In genomic region chr12:110124184-110124995, GRCh38 we compare ENCODE assay signal across 8 cellular contexts. TPM values are rescaled to one million over a fixed set of nuclear protein-coding genes. Genes with fewer than 3 reads are reported as not detected.
DNase-seq lines count a peak whose midpoint lies in the region; ATAC-seq and TF ChIP-seq lines count a peak whose summit lies in the region.

Gene IFT81 (plus strand): TSS chr12:110124357. CDS start chr12:110127381, 3,024 bp downstream.

- intact Hi-C loops in testis (cut with DNase I; ENCODE audit: low total_unique reads), result no loop called here

- DNase-seq in GDM1 (lab: John Stamatoyannopoulos, UW), result peak; percentile 85
- DNase-seq in NCI-H1105 (lab: John Stamatoyannopoulos, UW), result peak; percentile 89
- DNase-seq in SKM-1 (lab: John Stamatoyannopoulos, UW; ENCODE audit: unreplicated experiment), result peak; percentile 36
- DNase-seq in glutamatergic neuron, result peak; percentile 96
- peak; percentile 98 for DNase-seq in osteoblast (ENCODE audit: insufficient read length, low spot score, missing footprints)
- peak; percentile 96 for DNase-seq in testis

- H3K4me3 ChIP-seq in osteoblast (ENCODE audit: insufficient read depth, low read length) (peak within 1 kb of the TSS; percentile 85), testis (peak within 1 kb of the TSS; percentile 82 to 93)

- H3K27me3 ChIP-seq in osteoblast (ENCODE audit: insufficient read depth, low read length) (no peaks in the 10 kb centered on the region), testis (no peaks in the 10 kb centered on the region)

- H3K4me1 ChIP-seq in osteoblast (ENCODE audit: insufficient read depth, low read length) (peaks cover 4% of the 10 kb centered on the region), testis (peaks cover 15% of the 10 kb centered on the region)

- peak within 1 kb of the TSS; percentile 22 for H3K27ac Mint-ChIP-seq in activated naive CD8-positive, alpha-beta T cell
- H3K27ac Mint-ChIP-seq in glutamatergic neuron (ENCODE audit: unreplicated experiment), result peak within 1 kb of the TSS; percentile 88

- H4K20me1 ChIP-seq in osteoblast (ENCODE audit: insufficient read depth, low read length), result no peaks in the 10 kb centered on the region

- H3K9me3 Mint-ChIP-seq in activated naive CD8-positive, alpha-beta T cell (ENCODE audit: low read depth), result no peaks in the 10 kb centered on the region
- H3K9me3 Mint-ChIP-seq in glutamatergic neuron (ENCODE audit: unreplicated experiment), result peaks cover 6% of the 10 kb centered on the region

- H3K27ac ChIP-seq in osteoblast (ENCODE audit: low read depth, low read length) (peak within 1 kb of the TSS; percentile 97), testis (peak within 1 kb of the TSS; percentile 90 to 91)

- TF ChIP-seq POLR2A in testis (IDR thresholded peaks at IDR 0.05), result no peak

- H3K4me3 Mint-ChIP-seq in activated naive CD8-positive, alpha-beta T cell, result peak within 1 kb of the TSS; percentile 89
- H3K4me3 Mint-ChIP-seq in glutamatergic neuron (ENCODE audit: unreplicated experiment), result peak within 1 kb of the TSS; percentile 94

- peak within 1 kb of the TSS; percentile 92 for H3K4me2 ChIP-seq in osteoblast (ENCODE audit: insufficient read depth, low read length)

- H3K9me3 ChIP-seq in osteoblast (ENCODE audit: low read depth, low read length) (no peaks in the 10 kb centered on the region), testis (no peaks in the 10 kb centered on the region)

- no peaks in the 10 kb centered on the region for H3K36me3 Mint-ChIP-seq in activated naive CD8-positive, alpha-beta T cell
- peaks cover 4% of the 10 kb centered on the region for H3K36me3 Mint-ChIP-seq in glutamatergic neuron (ENCODE audit: unreplicated experiment)

- H2AFZ ChIP-seq in osteoblast (ENCODE audit: low read length), result peak within 1 kb of the TSS; percentile 88

- WGBS in testis, 2 donors, result 0 to 2% methylated on average over 36 to 78 of the region's 78 CpGs

- no peak for TF ChIP-seq CTCF in glutamatergic neuron (IDR thresholded peaks at IDR 0.05; ENCODE audit: partially characterized antibody, unreplicated experiment)
- TF ChIP-seq CTCF in osteoblast (IDR thresholded peaks at IDR 0.05; ENCODE audit: extremely low read depth, low read depth, low read length), result no peak
- no peak for TF ChIP-seq CTCF in testis (IDR thresholded peaks at IDR 0.05)

- peaks cover 17% of the 10 kb centered on the region for H3K79me2 ChIP-seq in osteoblast (ENCODE audit: insufficient read depth, low read length)

- no peaks in the 10 kb centered on the region for H3K27me3 Mint-ChIP-seq in activated naive CD8-positive, alpha-beta T cell
- peaks cover 10% of the 10 kb centered on the region for H3K27me3 Mint-ChIP-seq in glutamatergic neuron (ENCODE audit: unreplicated experiment)

- H3K36me3 ChIP-seq in osteoblast (ENCODE audit: insufficient read depth, low read length) (peaks cover 19% of the 10 kb centered on the region), testis (ENCODE audit: low read depth, missing control alignments) (no peaks in the 10 kb centered on the region)

- ATAC-seq in HG02588 (IDR thresholded peaks at IDR 0.05; ENCODE audit: unreplicated experiment), result peak; percentile 90

- H3K4me1 Mint-ChIP-seq in activated naive CD8-positive, alpha-beta T cell (ENCODE audit: low read depth), result peaks cover 7% of the 10 kb centered on the region
- H3K4me1 Mint-ChIP-seq in glutamatergic neuron (ENCODE audit: low read depth, unreplicated experiment), result peaks cover 10% of the 10 kb centered on the region

RNA-seq across cellular contexts. Expression of gene IFT81, which starts in this region (rescaled TPM):
- total RNA-seq in glutamatergic neuron (ENCODE audit: unreplicated experiment), result 27.6 TPM
- total RNA-seq in osteoblast, result 18.5 and 20.6 TPM in 2 replicates
- total RNA-seq in testis, result 10 to 100 TPM; 26.7 to 43.4 TPM
- 20.1 TPM for polyA plus RNA-seq in testis (ENCODE audit: insufficient read depth, low read depth, low replicate concordance)

Comparison
In these comparisons a context has a peak if more than half of its experiments do, and no peak if none do; other contexts are left out.
1. Peak in every context shown above with its lines: DNase-seq, ATAC-seq, H3K4me3 ChIP-seq and H3K27ac ChIP-seq.
2. DNase-seq: peak in every context shown above with its lines; median percentile 98 in osteoblast; 96 in glutamatergic neuron; 96 in testis; 89 in NCI-H1105; 85 in GDM1; 36 in SKM-1.